In genomic region chr7:93332172-93332571, GRCh38 we compare ENCODE assay signal across 33 cellular contexts.
"Had no signal": no experiment of that assay in that cellular context is flagged by ENCODE, and none has a peak within 500 bp of the region (broad histone marks: within the 10 kb centered on the region; RNA-seq: fewer than 3 reads in every experiment).

No MANE protein-coding gene starts in this region.

- H3K36me3 ChIP-seq: adrenal gland, brain microvascular endothelial cell, breast epithelium had no signal

- H3K27me3 ChIP-seq: adrenal gland, body of pancreas, brain microvascular endothelial cell, breast epithelium had no signal

- DNase-seq: activated B cell treated with CpG ODN at 0.5 μM for 24 hours; activated CD4-positive, alpha-beta memory T cell treated with anti-CD3 and anti-CD28 coated beads, Interleukin-2, amount 10 ng/mL, durations not matched to agents 7 days and 5 days; activated CD4-positive, alpha-beta T cell treated with anti-CD3 and anti-CD28 coated beads for 1 hour; activated CD4-positive, alpha-beta T cell treated with anti-CD3 and anti-CD28 coated beads for 36 hours; activated CD4-positive, alpha-beta T cell treated with anti-CD3 and anti-CD28 coated beads for 48 hours; activated CD4-positive, alpha-beta T cell treated with anti-CD3 and anti-CD28 coated beads, Interleukin-2, amount 10 ng/mL, durations not matched to agents 7 days and 5 days; activated CD4-positive, alpha-beta T cell treated with anti-CD3 and anti-CD28 coated beads, Interleukin-2, amount 50 U/mL, for 48 hours; activated CD8-positive, alpha-beta memory T cell treated with anti-CD3 and anti-CD28 coated beads for 24 hours; activated CD8-positive, alpha-beta memory T cell treated with anti-CD3 and anti-CD28 coated beads, Interleukin-2, amount 10 ng/mL, durations not matched to agents 7 days and 5 days; activated CD8-positive, alpha-beta memory T cell treated with anti-CD3 and anti-CD28 coated beads, Interleukin-2, amount 50 U/mL, for 48 hours; activated CD8-positive, alpha-beta T cell treated with anti-CD3 and anti-CD28 coated beads, Interleukin-2, amount 10 ng/mL, durations not matched to agents 7 days and 5 days; activated effector memory CD4-positive, alpha-beta T cell treated with anti-CD3 and anti-CD28 coated beads, Interleukin-2, amount 50 U/mL, for 16 hours; activated gamma-delta T cell treated with Interleukin-2 at 50 U/mL for 16 hours; activated naive CD4-positive, alpha-beta T cell; activated naive CD4-positive, alpha-beta T cell treated with anti-CD3 and anti-CD28 coated beads for 36 hours; activated naive CD4-positive, alpha-beta T cell treated with anti-CD3 and anti-CD28 coated beads, Interleukin-2, amount 50 U/mL, for 16 hours; activated naive CD8-positive, alpha-beta T cell treated with anti-CD3 and anti-CD28 coated beads for 36 hours; activated T-cell treated with anti-CD3 and anti-CD28 coated beads, Interleukin-2, amount 50 U/mL, for 24 hours; activated T-cell treated with anti-CD3 and anti-CD28 coated beads, Interleukin-2, amount 50 U/mL, for 48 hours; adrenal gland; amniotic stem cell; aorta; body of pancreas; brain microvascular endothelial cell; central memory CD4-positive, alpha-beta T cell; T-helper 2 cell; T-helper 9 cell had no signal

- H3K27ac ChIP-seq: adrenal gland, body of pancreas, brain microvascular endothelial cell, breast epithelium, VCaP had no signal

- FAIRE-seq: colon, TTC549 had no signal

- ATAC-seq: activated CD4-positive, alpha-beta T cell treated with anti-CD3 and anti-CD28 coated beads for 36 hours; activated CD8-positive, alpha-beta memory T cell treated with anti-CD3 and anti-CD28 coated beads, Interleukin-2, amount 10 ng/mL, durations not matched to agents 7 days and 5 days; activated CD8-positive, alpha-beta T cell treated with anti-CD3 and anti-CD28 coated beads, Interleukin-2, amount 10 ng/mL, durations not matched to agents 7 days and 5 days; activated naive CD4-positive, alpha-beta T cell treated with anti-CD3 and anti-CD28 coated beads, Interleukin-2, amount 50 U/mL, for 72 hours; activated T-helper 17 cell treated with anti-CD3 and anti-CD28 coated beads, Interleukin-2, amount 50 U/mL, for 72 hours; body of pancreas had no signal

- H3K4me3 ChIP-seq: adrenal gland, body of pancreas, breast epithelium had no signal

- H3K9me3 ChIP-seq: adrenal gland, body of pancreas, breast epithelium had no signal

- H3K4me1 ChIP-seq: adrenal gland, body of pancreas, breast epithelium had no signal
